ENCODE assay signal across 8 cellular contexts in genomic region chr1:118136511-118136937, GRCh38.
DNase-seq lines count a peak whose midpoint lies in the region; ATAC-seq and TF ChIP-seq lines count a peak whose summit lies in the region.

No MANE protein-coding gene starts in this region.

- ATAC-seq in GM21447 (IDR thresholded peaks at IDR 0.05; ENCODE audit: unreplicated experiment) (peak; percentile 99), HG03565 (IDR thresholded peaks at IDR 0.05; ENCODE audit: unreplicated experiment) (peak; percentile 100)
- ATAC-seq in stimulated activated naive CD8-positive, alpha-beta T cell treated with anti-CD3 and anti-CD28 coated beads, Interleukin-15, Interleukin-2, amounts not matched to agents 100 U/mL and 50 U/mL, for 24 hours = peak; percentile 91

- DNase-seq in GM12864 (ENCODE audit: low read depth) (peak; percentile 50), fibroblast of mammary gland (ENCODE audit: low read depth) (peak; percentile 90), HEK293T (ENCODE audit: extremely low spot score) (no peak), NCI-H2029 (lab: John Stamatoyannopoulos, UW) (no peak), NCI-H2227 (lab: John Stamatoyannopoulos, UW; ENCODE audit: unreplicated experiment) (no peak)
- DNase-seq in stimulated activated naive CD8-positive, alpha-beta T cell treated with anti-CD3 and anti-CD28 coated beads, Interleukin-15, Interleukin-2, amounts not matched to agents 100 U/mL and 50 U/mL, for 24 hours = peak; percentile 40

- POLR2A ChIA-PET in HEK293T (lab: Yijun Ruan, JAX) = no interaction called here

- H3K4me3 ChIP-seq in GM12864 (ENCODE audit: low read depth, low read length) = no peak overlapping the region
- peak overlapping the region; percentile 29 for H3K4me3 ChIP-seq in fibroblast of mammary gland (ENCODE audit: control insufficient read depth, low read depth, low read length)

- TF ChIP-seq CTCF in GM12864 (IDR thresholded peaks at IDR 0.05; ENCODE audit: low read depth, low read length, missing control alignments) (no peak), fibroblast of mammary gland (conservative IDR thresholded peaks at IDR 0.05; ENCODE audit: control insufficient read depth, insufficient read depth, low read depth, low read length) (no peak)

- CTCF ChIA-PET in HEK293T (lab: Yijun Ruan, JAX) = no interaction called here

TF ChIP-seq in HEK293T, 16 proteins besides CTCF, POLR2A, EP300 and RAD21:
- TF ChIP-seq TARDBP (IDR thresholded peaks at IDR 0.05) (no peak), FOXM1 (IDR thresholded peaks at IDR 0.05; ENCODE audit: borderline replicate concordance) (no peak), HDGF (IDR thresholded peaks at IDR 0.05; ENCODE audit: borderline replicate concordance) (no peak), CTBP1 (IDR thresholded peaks at IDR 0.05; ENCODE audit: borderline replicate concordance) (no peak), FOXA1 (IDR thresholded peaks at IDR 0.05) (no peak), SP1 (IDR thresholded peaks at IDR 0.05) (no peak), ZNF384 (IDR thresholded peaks at IDR 0.05) (no peak), ARNT (IDR thresholded peaks at IDR 0.05) (no peak), ELF4 (IDR thresholded peaks at IDR 0.05) (no peak), FOXK2 (IDR thresholded peaks at IDR 0.05) (no peak), LEF1 (IDR thresholded peaks at IDR 0.05; ENCODE audit: borderline replicate concordance) (no peak)

Comparison
In these comparisons a context has a peak if more than half of its experiments do, and no peak if none do; other contexts are left out.
1. DNase-seq: peak in GM12864 (single experiment), fibroblast of mammary gland (single experiment) and stimulated activated naive CD8-positive, alpha-beta T cell treated with anti-CD3 and anti-CD28 coated beads, Interleukin-15, Interleukin-2, amounts not matched to agents 100 U/mL and 50 U/mL, for 24 hours (single experiment); none in HEK293T (single experiment), NCI-H2029 (single experiment) and NCI-H2227 (single experiment).
2. Peak in every context shown above with its lines, with median percentiles within 50 percentile points of each other: ATAC-seq.